21 cellular contexts compared by ENCODE assay signal in the genomic region with DNA sequence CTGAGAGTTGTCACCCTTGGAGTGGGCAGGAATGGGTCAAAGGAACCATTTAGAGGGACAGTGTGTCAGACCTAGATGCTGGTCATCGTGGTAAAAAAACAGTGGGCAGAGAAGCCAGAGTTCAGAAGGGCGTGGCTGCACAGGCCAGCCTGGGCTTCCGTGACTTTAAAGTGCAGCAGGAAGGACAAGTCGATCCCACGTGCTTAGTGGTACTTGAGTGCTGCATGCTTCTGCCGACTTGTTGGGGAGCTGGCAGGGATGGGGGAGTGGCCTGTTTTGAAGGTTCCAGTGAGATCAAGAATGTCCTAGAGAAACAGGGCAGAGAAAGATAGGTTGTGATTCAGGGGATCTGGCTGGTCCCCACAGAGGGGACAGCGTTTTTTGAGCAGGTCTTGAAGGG. TPM values are rescaled to one million over a fixed set of nuclear protein-coding genes. Genes with fewer than 3 reads are reported as not detected.
A peak's percentile ranks its signal among the peaks of the same experiment; 100 is the strongest.
DNase-seq lines count a peak whose midpoint lies in the region; ATAC-seq and TF ChIP-seq lines count a peak whose summit lies in the region.
"Had no signal": no experiment of that assay in that cellular context is flagged by ENCODE, and none has a peak within 500 bp of the region (broad histone marks: within the 10 kb centered on the region; RNA-seq: fewer than 3 reads in every experiment).

No MANE protein-coding gene starts in this region.

- H3K4me3 ChIP-seq in heart left ventricle: no peak overlapping the region
- H3K4me3 ChIP-seq: adrenal gland; BLaER1 treated with 17β-estradiol and CSF1 and Interleukin-3, amounts not matched to agents 10 nM and 100 nM; ovary; PC-9 had no signal

- no peak for TF ChIP-seq CTCF in heart left ventricle (IDR thresholded peaks at IDR 0.05)

- intact Hi-C loops in heart left ventricle (cut with DNase I): no loop called here
- intact Hi-C loops in cardiac septum (cut with DNase I): no loop called here
- intact Hi-C loops in left ventricle myocardium superior (cut with micrococcal nuclease): loop anchor here (5.0 kb wide), 1 partner anchor 103 kb away; no protein-coding TSS in a partner anchor

- ATAC-seq in heart left ventricle (peak; percentile 29 to 47 (median 36)), left ventricle myocardium superior (peak; percentile 44), HG03280 (IDR thresholded peaks at IDR 0.05; ENCODE audit: unreplicated experiment) (no peak)

- 11 to 27% (median 18%) methylated on average over 7 of the region's 7 CpGs for WGBS in heart left ventricle, 4 donors

- peak overlapping the region in 10 of 12 donors; percentile 1 to 64 (median 36) for H3K27ac ChIP-seq in heart left ventricle
- H3K27ac ChIP-seq: adrenal gland; BLaER1 treated with 17β-estradiol and CSF1 and Interleukin-3, amounts not matched to agents 10 nM and 100 nM; ovary; PC-9 had no signal

- peak in 1 of 5 donors; percentile 49 for DNase-seq in heart left ventricle
- DNase-seq in cardiac septum (ENCODE audit: low spot score): no peak
- DNase-seq in left ventricle myocardium superior: no peak
- peak; percentile 36 for DNase-seq in pons (ENCODE audit: low spot score)
- DNase-seq in activated naive CD4-positive, alpha-beta T cell treated with anti-CD3 and anti-CD28 coated beads, Interleukin-2, amount 50 U/mL, for 16 hours: no peak
- no peak for DNase-seq in NCI-H146 (lab: John Stamatoyannopoulos, UW)
- DNase-seq in activated CD4-positive, alpha-beta T cell treated with anti-CD3 and anti-CD28 coated beads for 1 hour: no peak
- DNase-seq: activated CD4-positive, CD25-positive, alpha-beta regulatory T cell treated with anti-CD3 and anti-CD28 coated beads, Interleukin-2, amount 50 U/mL, for 72 hours; adrenal gland; endodermal cell; hippocampal formation; Kasumi-1; NCI-H1105 treated with DMSO at 0.1 percent for 48 hours; NCI-H2171; ovary; PC-9; stimulated activated CD4-positive, alpha-beta T cell treated with anti-CD3 and anti-CD28 coated beads, Interleukin-4, amount 100 ng/mL, for 1 hour had no signal

- H3K27me3 ChIP-seq in heart left ventricle: no peaks in the 10 kb centered on the region
- H3K27me3 ChIP-seq: adrenal gland; BLaER1 treated with 17β-estradiol and CSF1 and Interleukin-3, amounts not matched to agents 10 nM and 100 nM; ovary had no signal

- peaks cover 0 to 66% (median 23%) of the 10 kb centered on the region in 9 donors for H3K36me3 ChIP-seq in heart left ventricle
- H3K36me3 ChIP-seq: adrenal gland, ovary had no signal

- H3K9me3 ChIP-seq in heart left ventricle: no peaks in the 10 kb centered on the region
- H3K9me3 ChIP-seq: adrenal gland; BLaER1 treated with 17β-estradiol and CSF1 and Interleukin-3, amounts not matched to agents 10 nM and 100 nM; ovary had no signal

- no peak for TF ChIP-seq POLR2A in heart left ventricle (IDR thresholded peaks at IDR 0.05)

- peaks cover 0 to 55% (median 28%) of the 10 kb centered on the region in 12 donors for H3K4me1 ChIP-seq in heart left ventricle

RNA-seq across cellular contexts. Expression of a gene that starts 17.0 kb away (rescaled TPM):
- total RNA-seq in heart left ventricle (10 to 100 TPM in 3 of 9 donors, 1 to 10 TPM in 6; 5.2 to 19.1 (median 8.3) TPM), cardiac septum (9.4 TPM), left ventricle myocardium superior (8.8 TPM)
- polyA plus RNA-seq in heart left ventricle: 1 to 10 TPM; 7.7 to 8.4 TPM
- total RNA-seq: A673, SK-MEL-5 had no signal

RNA-seq across cellular contexts. Expression of a gene that starts 30.9 kb away (rescaled TPM):
- 10 to 100 TPM; 15.1 to 22.6 (median 16.2) TPM for total RNA-seq in heart left ventricle
- polyA plus RNA-seq in heart left ventricle: 10 to 100 TPM; 26.4 to 32.4 TPM
- 17.5 TPM for total RNA-seq in cardiac septum
- total RNA-seq in left ventricle myocardium superior: 22.4 TPM

RNA-seq across cellular contexts. Expression of a gene that starts 32.4 kb away (rescaled TPM):
- 10 to 100 TPM; 28.7 to 88.2 (median 41.8) TPM for total RNA-seq in heart left ventricle
- polyA plus RNA-seq in heart left ventricle: 10 to 100 TPM; 49.6 to 74.2 TPM
- 33.8 TPM for total RNA-seq in cardiac septum
- 50.0 TPM for total RNA-seq in left ventricle myocardium superior
